23 cellular contexts compared by ENCODE assay signal in genomic region chr14:38103542-38104225, GRCh38.
DNase-seq lines count a peak whose midpoint lies in the region; ATAC-seq and TF ChIP-seq lines count a peak whose summit lies in the region.
"Had no signal": no experiment of that assay in that cellular context is flagged by ENCODE, and none has a peak within 500 bp of the region (broad histone marks: within the 10 kb centered on the region; RNA-seq: fewer than 3 reads in every experiment).

No MANE protein-coding gene starts in this region.

- H3K4me3 ChIP-seq in DND-41 (ENCODE audit: low read depth in 1 of 2, low read length in 2 of 2): peak overlapping the region; percentile 24 to 57; a peak in 3 of 4 replicates
- H3K4me3 ChIP-seq in OCI-LY7 (ENCODE audit: low read depth, low read length, poor library complexity, severe bottlenecking): no peak overlapping the region
- H3K4me3 ChIP-seq in spleen: no peak overlapping the region
- H3K4me3 ChIP-seq: BLaER1, cardiac muscle cell, neural progenitor cell, pancreas, upper lobe of right lung had no signal

- peaks cover 1% of the 10 kb centered on the region for H3K36me3 Mint-ChIP-seq in activated naive CD4-positive, alpha-beta T cell treated with anti-CD3 and anti-CD28 coated beads for 36 hours (ENCODE audit: low read depth)
- H3K36me3 Mint-ChIP-seq in central memory CD8-positive, alpha-beta T cell (ENCODE audit: insufficient read depth): peaks cover 4% of the 10 kb centered on the region
- H3K36me3 Mint-ChIP-seq: neural progenitor cell; stimulated activated naive B cell treated with anti-CD40 and anti-IgM and Interleukin-4, amounts not matched to agents 10 μg/mL and 1 μg/mL and 100 μg/mL, for 72 hours had no signal

- H3K27ac Mint-ChIP-seq in activated naive CD4-positive, alpha-beta T cell treated with anti-CD3 and anti-CD28 coated beads for 36 hours: no peak overlapping the region
- no peak overlapping the region for H3K27ac Mint-ChIP-seq in central memory CD8-positive, alpha-beta T cell (ENCODE audit: low read depth)
- H3K27ac Mint-ChIP-seq: neural progenitor cell; stimulated activated naive B cell treated with anti-CD40 and anti-IgM and Interleukin-4, amounts not matched to agents 10 μg/mL and 1 μg/mL and 100 μg/mL, for 72 hours had no signal

- CTCF ChIA-PET in activated naive CD4-positive, alpha-beta T cell treated with anti-CD3 and anti-CD28 coated beads for 36 hours (lab: Charles Lee): interaction anchor here (0.6 to 1.0 kb wide), 2 partner anchors 117 to 906 kb away, joined by 3 read pairs; no protein-coding TSS in a partner anchor
- CTCF ChIA-PET in OCI-LY7 (lab: Charles Lee; ENCODE audit: unreplicated experiment): no interaction called here

- no peaks in the 10 kb centered on the region for H3K27me3 ChIP-seq in DND-41 (ENCODE audit: insufficient read depth, low read length, poor library complexity)
- no peaks in the 10 kb centered on the region for H3K27me3 ChIP-seq in spleen (replicated peaks in 1 of 7)
- H3K27me3 ChIP-seq: BLaER1, cardiac muscle cell, neural progenitor cell, pancreas, upper lobe of right lung had no signal

- H3K27ac ChIP-seq in DND-41 (ENCODE audit: low read length) (peak overlapping the region; percentile 65), OCI-LY7 (ENCODE audit: low read depth, low read length, poor library complexity, severe bottlenecking) (no peak overlapping the region), spleen (no peak overlapping the region)
- H3K27ac ChIP-seq: BLaER1, cardiac muscle cell, neural progenitor cell, pancreas, upper lobe of right lung had no signal

- H2AFZ ChIP-seq in DND-41 (ENCODE audit: low read depth, low read length): peak overlapping the region; percentile 67
- H2AFZ ChIP-seq in OCI-LY7 (ENCODE audit: low read length): peak overlapping the region; percentile 49
- H2AFZ ChIP-seq: neural progenitor cell had no signal

- DNase-seq in activated naive CD4-positive, alpha-beta T cell treated with anti-CD3 and anti-CD28 coated beads for 36 hours: no peak
- DNase-seq in activated naive CD4-positive, alpha-beta T cell treated with anti-CD3 and anti-CD28 coated beads, Interleukin-2, amount 50 U/mL, for 16 hours: no peak
- peak; percentile 43 for DNase-seq in DND-41
- no peak for DNase-seq in OCI-LY7 (ENCODE audit: low spot score)
- DNase-seq in central memory CD8-positive, alpha-beta T cell (ENCODE audit: low spot score in 2 of 2): no peak
- no peak for DNase-seq in mucosa of gallbladder (ENCODE audit: low spot score)
- no peak for DNase-seq in spleen
- no peak for DNase-seq in NCI-H2107 (lab: John Stamatoyannopoulos, UW)
- DNase-seq: activated CD4-positive, CD25-positive, alpha-beta regulatory T cell treated with anti-CD3 and anti-CD28 coated beads, Interleukin-2, amount 50 U/mL, for 72 hours; activated naive CD4-positive, alpha-beta T cell; activated T-cell treated with anti-CD3 and anti-CD28 coated beads, Interleukin-2, amount 50 U/mL, for 4 hours; anterior cingulate cortex; Caco-2; cortex of kidney; DMS79; effector memory CD4-positive, alpha-beta T cell; mammary epithelial cell; pancreas; stimulated activated naive B cell treated with anti-CD40 and anti-IgM and Interleukin-4, amounts not matched to agents 10 μg/mL and 1 μg/mL and 100 μg/mL, for 72 hours; upper lobe of right lung had no signal

- peak overlapping the region; percentile 48 for H3K9ac ChIP-seq in DND-41 (ENCODE audit: low read depth, low read length)
- H3K9ac ChIP-seq: BLaER1, neural progenitor cell had no signal

- ATAC-seq in DND-41 (ENCODE audit: insufficient read depth, low read depth): peak; percentile 90
- ATAC-seq in central memory CD8-positive, alpha-beta T cell (replicated peaks; ENCODE audit: extremely low read depth, poor library complexity, severe bottlenecking): peak; percentile 64
- ATAC-seq: activated T-cell treated with anti-CD3 and anti-CD28 coated beads, Interleukin-2, amount 50 U/mL, for 4 hours; pancreas; stimulated activated naive B cell treated with anti-CD40 and anti-IgM and Interleukin-4, amounts not matched to agents 10 μg/mL and 1 μg/mL and 100 μg/mL, for 72 hours; upper lobe of right lung had no signal

- H3K4me1 Mint-ChIP-seq in activated naive CD4-positive, alpha-beta T cell treated with anti-CD3 and anti-CD28 coated beads for 36 hours (ENCODE audit: low read depth): peaks cover 21% of the 10 kb centered on the region
- H3K4me1 Mint-ChIP-seq in central memory CD8-positive, alpha-beta T cell: peaks cover 21% of the 10 kb centered on the region
- H3K4me1 Mint-ChIP-seq: neural progenitor cell had no signal

- 66 to 95% (median 79%) methylated on average over 6 of the region's 6 CpGs for WGBS in spleen, 5 donors

- peaks cover 20% of the 10 kb centered on the region for H3K9me3 Mint-ChIP-seq in activated naive CD4-positive, alpha-beta T cell treated with anti-CD3 and anti-CD28 coated beads for 36 hours
- H3K9me3 Mint-ChIP-seq in central memory CD8-positive, alpha-beta T cell: peaks cover 15% of the 10 kb centered on the region

- no peaks in the 10 kb centered on the region for H3K27me3 Mint-ChIP-seq in activated naive CD4-positive, alpha-beta T cell treated with anti-CD3 and anti-CD28 coated beads for 36 hours (ENCODE audit: low read depth)
- H3K27me3 Mint-ChIP-seq in central memory CD8-positive, alpha-beta T cell: no peaks in the 10 kb centered on the region
- H3K27me3 Mint-ChIP-seq: stimulated activated naive B cell treated with anti-CD40 and anti-IgM and Interleukin-4, amounts not matched to agents 10 μg/mL and 1 μg/mL and 100 μg/mL, for 72 hours had no signal

- H3K4me2 ChIP-seq in DND-41 (ENCODE audit: insufficient read depth, low read length) (peak overlapping the region; percentile 62), OCI-LY7 (ENCODE audit: low read length) (0 out of 2 replicates have a peak overlapping the region, but pooled peaks have one; percentile 32)
- H3K4me2 ChIP-seq: BLaER1, neural progenitor cell had no signal

- peak overlapping the region; percentile 54 for H3K4me3 Mint-ChIP-seq in activated naive CD4-positive, alpha-beta T cell treated with anti-CD3 and anti-CD28 coated beads for 36 hours
- peak overlapping the region; percentile 59 for H3K4me3 Mint-ChIP-seq in central memory CD8-positive, alpha-beta T cell
- H3K4me3 Mint-ChIP-seq: activated T-cell treated with anti-CD3 and anti-CD28 coated beads, Interleukin-2, amount 50 U/mL, for 4 hours; neural progenitor cell; stimulated activated naive B cell treated with anti-CD40 and anti-IgM and Interleukin-4, amounts not matched to agents 10 μg/mL and 1 μg/mL and 100 μg/mL, for 72 hours had no signal

- POLR2A ChIA-PET in OCI-LY7 (lab: Charles Lee): interaction anchor here (0.6 to 1.4 kb wide), 3 partner anchors 12 to 25 kb away, joined by 3 to 7 read pairs (median 5); no protein-coding TSS in a partner anchor

- H4K20me1 ChIP-seq in DND-41 (ENCODE audit: insufficient read depth, low read length): no peaks in the 10 kb centered on the region
- H4K20me1 ChIP-seq in OCI-LY7 (ENCODE audit: insufficient read depth, low read length): no peaks in the 10 kb centered on the region
- H4K20me1 ChIP-seq: BLaER1 had no signal

- H3K36me3 ChIP-seq in DND-41 (ENCODE audit: insufficient read depth, low read length): no peaks in the 10 kb centered on the region
- no peaks in the 10 kb centered on the region; the same call in 1 of the 2 replicates for H3K36me3 ChIP-seq in OCI-LY7 (ENCODE audit: insufficient read depth, low read length)
- H3K36me3 ChIP-seq in spleen: no peaks in the 10 kb centered on the region
- H3K36me3 ChIP-seq: BLaER1, cardiac muscle cell, neural progenitor cell, pancreas, upper lobe of right lung had no signal

- no peak for TF ChIP-seq POLR2A in spleen (IDR thresholded peaks at IDR 0.05)

- no peaks in the 10 kb centered on the region for H3K79me2 ChIP-seq in DND-41 (ENCODE audit: insufficient read depth, low read length)
- H3K79me2 ChIP-seq in OCI-LY7 (ENCODE audit: insufficient read depth, low read depth, low read length): no peaks in the 10 kb centered on the region

- TF ChIP-seq CTCF in DND-41 (IDR thresholded peaks at IDR 0.05; ENCODE audit: borderline replicate concordance, extremely low read depth, low read length, poor library complexity, severe bottlenecking) (no peak), OCI-LY7 (conservative IDR thresholded peaks at IDR 0.05; ENCODE audit: low read length) (no peak), spleen (IDR thresholded peaks at IDR 0.05 in 8 of 11, conservative IDR thresholded peaks at IDR 0.05 in 3 of 11) (no peak)

- no TSS peak for BruUV-seq in OCI-LY7 (replicated peaks; lab: Mats Ljungman, UMichigan)

- peaks cover 23% of the 10 kb centered on the region for H3K4me1 ChIP-seq in DND-41 (ENCODE audit: insufficient read depth, low read length)
- H3K4me1 ChIP-seq in OCI-LY7 (ENCODE audit: insufficient read depth, low read length, poor library complexity, severe bottlenecking): no peaks in the 10 kb centered on the region
- no peaks in the 10 kb centered on the region for H3K4me1 ChIP-seq in spleen
- H3K4me1 ChIP-seq: BLaER1, Caco-2, neural progenitor cell, pancreas, upper lobe of right lung had no signal

- intact Hi-C loops in activated naive CD4-positive, alpha-beta T cell treated with anti-CD3 and anti-CD28 coated beads for 36 hours (cut with micrococcal nuclease): no loop called here
- intact Hi-C loops in OCI-LY7 (cut with micrococcal nuclease; ENCODE audit: unreplicated experiment) (no loop called here), spleen (cut with DNase I; ENCODE audit: low total_unique reads) (no loop called here)

- H3K9me3 ChIP-seq in DND-41 (ENCODE audit: insufficient read depth, low read length, severe bottlenecking) (peaks cover 3% of the 10 kb centered on the region), OCI-LY7 (ENCODE audit: low read length) (peaks cover 30% of the 10 kb centered on the region; the same call in 1 of the 2 replicates), spleen (peaks cover 0 to 22% (median 8%) of the 10 kb centered on the region in 8 donors)
- H3K9me3 ChIP-seq: Caco-2, pancreas had no signal

- H3K9me2 ChIP-seq in OCI-LY7 (ENCODE audit: insufficient read depth, low read length): no peaks in the 10 kb centered on the region

Comparison
In these comparisons a context has a peak if more than half of its experiments do, and no peak if none do; other contexts are left out.
1. H3K4me3 ChIP-seq: peak in DND-41 (2 of 2); none in OCI-LY7 (single experiment) and spleen (0 of 8).